ENCODE assay signal across 8 cellular contexts in the genomic region with DNA sequence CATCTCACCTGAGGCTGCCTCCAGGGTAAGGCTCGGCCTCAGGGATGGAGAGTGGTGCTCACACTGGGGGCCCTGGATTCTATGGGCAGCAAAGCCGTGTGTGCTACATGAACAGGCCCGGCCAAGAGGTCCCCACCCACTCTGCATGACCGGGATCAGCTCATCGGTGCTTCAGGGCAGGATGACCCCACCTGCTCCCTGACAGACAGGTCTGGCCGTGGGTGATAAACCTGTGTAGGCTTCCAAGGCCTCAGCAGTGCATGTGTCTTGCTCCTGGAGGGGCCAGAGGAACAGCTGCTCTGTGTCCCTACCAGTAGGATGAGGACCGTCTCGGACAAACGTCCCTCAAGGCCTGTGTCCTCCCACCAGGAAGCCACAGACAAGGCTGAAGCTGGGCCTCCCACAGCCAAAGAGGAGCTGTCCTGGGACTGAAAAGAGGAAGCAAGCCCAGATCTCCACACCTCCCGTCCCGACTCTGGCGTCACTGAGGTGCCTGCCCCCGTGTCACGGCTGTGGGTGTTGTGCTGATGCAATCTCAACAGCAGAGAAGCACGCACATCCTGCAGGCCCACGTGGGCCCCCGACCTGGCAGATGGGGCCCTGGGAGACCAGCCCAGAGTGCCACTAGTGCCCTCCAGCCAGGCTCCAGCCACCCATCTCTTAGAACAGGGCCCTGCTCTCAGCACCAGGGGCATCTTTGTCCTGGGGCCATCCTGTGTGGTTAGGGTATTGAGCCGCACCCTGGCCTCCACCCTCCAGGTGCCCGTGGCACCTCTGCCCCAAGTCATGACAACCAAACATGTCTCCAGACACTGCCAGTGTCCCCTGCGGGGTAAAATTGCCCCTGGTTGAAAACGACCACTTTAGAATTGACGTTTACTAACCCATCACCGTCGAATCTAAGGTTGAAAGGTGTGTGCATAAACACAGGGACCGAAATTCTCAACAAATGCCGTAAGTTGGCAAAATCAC.
DNase-seq lines count a peak whose midpoint lies in the region; ATAC-seq, FAIRE-seq and TF ChIP-seq lines count a peak whose summit lies in the region.
"Not testable (repeated sequence)": the region's sequence is repeated elsewhere in the genome, so short reads cannot be mapped to it uniquely, and the experiment has no call there.

No MANE protein-coding gene starts in this region.

- H3K36me3 ChIP-seq in kidney (ENCODE audit: control insufficient read depth in 1 of 2, insufficient read depth in 2 of 2, low read length in 2 of 2); upper lobe of left lung: not testable (repeated sequence)

- H3K9ac ChIP-seq in kidney (ENCODE audit: low read length in 2 of 2), result not testable (repeated sequence)

- peak; percentile 73 to 94 for DNase-seq in HL-60 (ENCODE audit: low read depth in 1 of 2, low spot score in 1 of 2)
- peak; percentile 49 to 67 for DNase-seq in activated CD4-positive, alpha-beta T cell treated with anti-CD3 and anti-CD28 coated beads, Interleukin-2, amount 50 U/mL, for 48 hours
- DNase-seq in activated naive CD8-positive, alpha-beta T cell treated with anti-CD3 and anti-CD28 coated beads, Interleukin-2, amount 50 U/mL, for 16 hours (ENCODE audit: low read depth, low spot score), result peak; percentile 32
- peak; percentile 75 for DNase-seq in kidney
- DNase-seq in stimulated activated CD4-positive, alpha-beta T cell treated with anti-CD3 and anti-CD28 coated beads, Interleukin-1b, Interleukin-23, amount 100 ng/mL, for 4 hours (ENCODE audit: low read depth in 2 of 2), result peak; percentile 47 to 64
- DNase-seq in upper lobe of left lung, result peak; percentile 43 to 85

- H3K27ac ChIP-seq in HL-60 (replicated peaks), result peak overlapping the region; percentile 78
- H3K27ac ChIP-seq in kidney (ENCODE audit: low read depth in 2 of 2, low read length in 2 of 2), result not testable (repeated sequence)
- H3K27ac ChIP-seq in upper lobe of left lung, result peak overlapping the region in 1 of 4 donors; percentile 11

- intact Hi-C loops in kidney (cut with DNase I), result not testable (repeated sequence)

- peak; percentile 53 for ATAC-seq in GM18873 (IDR thresholded peaks at IDR 0.05; ENCODE audit: low FRiP score, unreplicated experiment)
- ATAC-seq in HG02642 (IDR thresholded peaks at IDR 0.05; ENCODE audit: poor library complexity, unreplicated experiment), result peak; percentile 76
- peak; percentile 86 to 87 for ATAC-seq in upper lobe of left lung (ENCODE audit: low FRiP score in 2 of 2)

- not testable (repeated sequence) for TF ChIP-seq POLR2A in upper lobe of left lung (IDR thresholded peaks at IDR 0.05)

- H3K4me1 ChIP-seq in kidney (ENCODE audit: control insufficient read depth in 1 of 2, insufficient read depth in 1 of 2, low read depth in 1 of 2, low read length in 2 of 2); upper lobe of left lung: not testable (repeated sequence)

- FAIRE-seq in kidney (lab: Jason Lieb, UNC), result not testable (repeated sequence)

- H3K9me3 ChIP-seq in kidney (ENCODE audit: control insufficient read depth in 1 of 2, low read length in 2 of 2); upper lobe of left lung: not testable (repeated sequence)

- no CpG with 5 or more reads among the region's 26 CpGs for WGBS in upper lobe of left lung, 2 donors

- H3K4me3 ChIP-seq in HL-60 (replicated peaks; ENCODE audit: insufficient read depth, low read length); kidney (ENCODE audit: low read length in 2 of 2); upper lobe of left lung: not testable (repeated sequence)

- not testable (repeated sequence) for TF ChIP-seq CTCF in HL-60 (IDR thresholded peaks at IDR 0.05; ENCODE audit: insufficient read depth, low read length); kidney (IDR thresholded peaks at IDR 0.05; ENCODE audit: borderline replicate concordance, extremely low read depth, insufficient read depth); upper lobe of left lung (IDR thresholded peaks at IDR 0.05)

- TF ChIP-seq EP300 in upper lobe of left lung (IDR thresholded peaks at IDR 0.05), result peak in 1 of 4 donors; percentile 38

- H3K27me3 ChIP-seq in HL-60 (ENCODE audit: insufficient read depth, poor library complexity, severe bottlenecking); upper lobe of left lung: not testable (repeated sequence)

Comparison
In these comparisons a context has a peak if more than half of its experiments do, and no peak if none do; other contexts are left out.
1. DNase-seq: peak in every context shown above with its lines; median percentile 84 in HL-60; 75 in kidney; 64 in upper lobe of left lung; 58 in activated CD4-positive, alpha-beta T cell treated with anti-CD3 and anti-CD28 coated beads, Interleukin-2, amount 50 U/mL, for 48 hours; 56 in stimulated activated CD4-positive, alpha-beta T cell treated with anti-CD3 and anti-CD28 coated beads, Interleukin-1b, Interleukin-23, amount 100 ng/mL, for 4 hours; 32 in activated naive CD8-positive, alpha-beta T cell treated with anti-CD3 and anti-CD28 coated beads, Interleukin-2, amount 50 U/mL, for 16 hours.